Comparison of ENCODE assay signal across 24 cellular contexts in genomic region chr5:21219255-21219654, GRCh38.
A peak's percentile ranks its signal among the peaks of the same experiment; 100 is the strongest.
DNase-seq lines count a peak whose midpoint lies in the region; ATAC-seq and TF ChIP-seq lines count a peak whose summit lies in the region.
"Had no signal": no experiment of that assay in that cellular context is flagged by ENCODE, and none has a peak within 500 bp of the region (broad histone marks: within the 10 kb centered on the region; RNA-seq: fewer than 3 reads in every experiment).

No MANE protein-coding gene starts in this region.

- ATAC-seq in naive thymus-derived CD8-positive, alpha-beta T cell, result no peak
- ATAC-seq: activated T-cell treated with anti-CD3 and anti-CD28 coated beads, Interleukin-2, amount 50 U/mL, for 4 hours; effector memory CD8-positive, alpha-beta T cell; heart left ventricle; stimulated activated effector memory CD8-positive, alpha-beta T cell treated with anti-CD3 and anti-CD28 coated beads, Interleukin-12 subunit alpha, Interleukin-12 subunit beta, amount 100 ng/mL, for 72 hours had no signal

- H3K36me3 Mint-ChIP-seq in naive thymus-derived CD8-positive, alpha-beta T cell, result no peaks in the 10 kb centered on the region
- H3K36me3 Mint-ChIP-seq: activated naive CD4-positive, alpha-beta T cell treated with anti-CD3 and anti-CD28 coated beads, Interleukin-2, amount 10 ng/mL, durations not matched to agents 7 days and 5 days; CD4-positive, alpha-beta memory T cell; stimulated activated effector memory CD8-positive, alpha-beta T cell treated with anti-CD3 and anti-CD28 coated beads, Interleukin-12 subunit alpha, Interleukin-12 subunit beta, amount 100 ng/mL, for 72 hours had no signal

- no peaks in the 10 kb centered on the region for H3K27me3 Mint-ChIP-seq in naive thymus-derived CD8-positive, alpha-beta T cell
- H3K27me3 Mint-ChIP-seq: activated naive CD4-positive, alpha-beta T cell treated with anti-CD3 and anti-CD28 coated beads, Interleukin-2, amount 10 ng/mL, durations not matched to agents 7 days and 5 days; CD4-positive, alpha-beta memory T cell; effector memory CD8-positive, alpha-beta T cell had no signal

- CTCF ChIA-PET in RWPE1 (lab: Yijun Ruan, JAX), result interaction anchor here (0.6 kb wide), 1 partner anchor 231 kb away, joined by 3 read pairs; no protein-coding TSS in a partner anchor

- no peak overlapping the region for H3K4me3 Mint-ChIP-seq in naive thymus-derived CD8-positive, alpha-beta T cell
- H3K4me3 Mint-ChIP-seq: activated naive CD4-positive, alpha-beta T cell treated with anti-CD3 and anti-CD28 coated beads, Interleukin-2, amount 10 ng/mL, durations not matched to agents 7 days and 5 days; activated T-cell treated with anti-CD3 and anti-CD28 coated beads, Interleukin-2, amount 50 U/mL, for 4 hours; CD4-positive, alpha-beta memory T cell; effector memory CD8-positive, alpha-beta T cell; stimulated activated effector memory CD8-positive, alpha-beta T cell treated with anti-CD3 and anti-CD28 coated beads, Interleukin-12 subunit alpha, Interleukin-12 subunit beta, amount 100 ng/mL, for 72 hours had no signal

- peaks cover 0 to 25% (median 13%) of the 10 kb centered on the region in 9 donors for H3K9me3 Mint-ChIP-seq in naive thymus-derived CD8-positive, alpha-beta T cell

- peak; percentile 84 for DNase-seq in DMS53 (lab: John Stamatoyannopoulos, UW)
- peak; percentile 37 for DNase-seq in HS-5 (ENCODE audit: low read depth)
- peak; percentile 46 for DNase-seq in RWPE1 (ENCODE audit: low spot score)
- peak; percentile 33 for DNase-seq in epithelial cell of prostate (ENCODE audit: low read depth, low spot score)
- no peak for DNase-seq in OCI-M2 (lab: John Stamatoyannopoulos, UW; ENCODE audit: unreplicated experiment)
- DNase-seq in C1 segment of cervical spinal cord (lab: John Stamatoyannopoulos, UW), result no peak
- DNase-seq in NCI-H446 (lab: John Stamatoyannopoulos, UW), result no peak
- DNase-seq in naive thymus-derived CD8-positive, alpha-beta T cell, result no peak
- DNase-seq: activated CD4-positive, CD25-positive, alpha-beta regulatory T cell treated with anti-CD3 and anti-CD28 coated beads, Interleukin-2, amount 50 U/mL, for 72 hours; activated naive CD4-positive, alpha-beta T cell treated with anti-CD3 and anti-CD28 coated beads, Interleukin-2, amount 10 ng/mL, durations not matched to agents 7 days and 5 days; activated T-cell treated with anti-CD3 and anti-CD28 coated beads, Interleukin-2, amount 50 U/mL, for 4 hours; CD4-positive, alpha-beta memory T cell; DND-41; effector memory CD8-positive, alpha-beta T cell; heart left ventricle; Kasumi-1; NCI-H1417 treated with DMSO at 0.1 percent for 48 hours; NCI-H526; T-helper 9 cell; thyroid gland had no signal

- H3K4me1 Mint-ChIP-seq in naive thymus-derived CD8-positive, alpha-beta T cell, result no peaks in the 10 kb centered on the region
- H3K4me1 Mint-ChIP-seq: activated naive CD4-positive, alpha-beta T cell treated with anti-CD3 and anti-CD28 coated beads, Interleukin-2, amount 10 ng/mL, durations not matched to agents 7 days and 5 days; CD4-positive, alpha-beta memory T cell; stimulated activated effector memory CD8-positive, alpha-beta T cell treated with anti-CD3 and anti-CD28 coated beads, Interleukin-12 subunit alpha, Interleukin-12 subunit beta, amount 100 ng/mL, for 72 hours had no signal

- H3K27ac ChIP-seq in RWPE1, result no peak overlapping the region
- H3K27ac ChIP-seq in epithelial cell of prostate, result no peak overlapping the region
- H3K27ac ChIP-seq: ascending aorta, heart left ventricle, right atrium auricular region, SJSA1, thyroid gland had no signal

- no peak overlapping the region for H3K27ac Mint-ChIP-seq in naive thymus-derived CD8-positive, alpha-beta T cell
- H3K27ac Mint-ChIP-seq: activated naive CD4-positive, alpha-beta T cell treated with anti-CD3 and anti-CD28 coated beads, Interleukin-2, amount 10 ng/mL, durations not matched to agents 7 days and 5 days; CD4-positive, alpha-beta memory T cell; effector memory CD8-positive, alpha-beta T cell; stimulated activated effector memory CD8-positive, alpha-beta T cell treated with anti-CD3 and anti-CD28 coated beads, Interleukin-12 subunit alpha, Interleukin-12 subunit beta, amount 100 ng/mL, for 72 hours had no signal

- POLR2A ChIA-PET in RWPE1 (lab: Yijun Ruan, JAX; ENCODE audit: low non-redundant PET), result no interaction called here
- POLR2A ChIA-PET in naive thymus-derived CD8-positive, alpha-beta T cell (lab: Charles Lee), result no interaction called here

- no peak for TF ChIP-seq CTCF in RWPE1 (conservative IDR thresholded peaks at IDR 0.05; ENCODE audit: low read depth)

Comparison
In these comparisons a context has a peak if more than half of its experiments do, and no peak if none do; other contexts are left out.
1. DNase-seq: peak in DMS53 (single experiment), HS-5 (single experiment), RWPE1 (single experiment) and epithelial cell of prostate (single experiment); none in OCI-M2 (single experiment), C1 segment of cervical spinal cord (0 of 14), NCI-H446 (0 of 2) and naive thymus-derived CD8-positive, alpha-beta T cell (0 of 10).